10 cellular contexts compared by ENCODE assay signal in the genomic region with DNA sequence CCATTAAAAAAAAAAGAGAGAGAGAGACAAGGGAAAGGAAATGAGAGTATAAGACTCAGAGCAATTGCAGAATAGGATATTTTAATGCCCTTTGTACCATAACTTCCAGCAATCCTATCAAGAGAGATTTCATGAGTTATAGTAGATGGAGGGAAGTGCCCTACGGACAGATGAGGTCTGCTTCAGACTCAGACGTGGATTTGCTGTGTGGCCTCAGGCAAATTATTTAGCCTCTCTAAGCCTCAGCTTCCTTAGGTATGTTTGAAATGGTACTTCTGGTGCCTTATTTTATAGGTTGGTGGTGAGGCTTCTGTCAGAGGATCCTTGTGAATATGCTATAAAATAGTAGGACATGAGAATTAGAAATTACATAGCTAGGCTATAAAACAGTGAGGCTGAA.
"Had no signal": no experiment of that assay in that cellular context is flagged by ENCODE, and none has a peak within 500 bp of the region (broad histone marks: within the 10 kb centered on the region; RNA-seq: fewer than 3 reads in every experiment).

No MANE protein-coding gene starts in this region.

- H3K4me3 Mint-ChIP-seq: HFFc6, IgD-negative memory B cell had no signal

- H3K27ac Mint-ChIP-seq: HFFc6, IgD-negative memory B cell had no signal

- H3K4me1 Mint-ChIP-seq: IgD-negative memory B cell had no signal

- H3K36me3 Mint-ChIP-seq: IgD-negative memory B cell had no signal

- H3K27ac ChIP-seq: GM23248, HL-60 had no signal

- H3K36me3 ChIP-seq: HAP-1 had no signal

- H3K4me3 ChIP-seq: GM23248, HAP-1 had no signal

- ATAC-seq: HCT116, HepG2 had no signal

- DNase-seq: GM23248, GOT3, H7, HFFc6, KBM-7 had no signal

- H3K9me3 ChIP-seq: HAP-1 had no signal

- H3K9ac ChIP-seq: GM23248 had no signal

- H3K4me1 ChIP-seq: HAP-1 had no signal
